ENCODE assay signal across 14 cellular contexts in genomic region chr4:67576538-67576937, GRCh38. TPM values are rescaled to one million over a fixed set of nuclear protein-coding genes. Genes with fewer than 3 reads are reported as not detected.
DNase-seq lines count a peak whose midpoint lies in the region; ATAC-seq lines count a peak whose summit lies in the region.
"Had no signal": no experiment of that assay in that cellular context is flagged by ENCODE, and none has a peak within 500 bp of the region (broad histone marks: within the 10 kb centered on the region; RNA-seq: fewer than 3 reads in every experiment).

No MANE protein-coding gene starts in this region.

- no peak for DNase-seq in activated naive CD8-positive, alpha-beta T cell treated with anti-CD3 and anti-CD28 coated beads, Interleukin-2, amount 50 U/mL, for 24 hours
- no peak for DNase-seq in cardiac septum (ENCODE audit: low spot score)
- no peak for DNase-seq in NCI-H187 (lab: John Stamatoyannopoulos, UW)
- DNase-seq in left colon, result no peak
- no peak for DNase-seq in activated CD4-positive, alpha-beta memory T cell treated with anti-CD3 and anti-CD28 coated beads, Interleukin-2, amount 10 ng/mL, durations not matched to agents 7 days and 5 days
- DNase-seq: ACHN; activated T-cell treated with anti-CD3 and anti-CD28 coated beads, Interleukin-2, amount 50 U/mL, for 48 hours; foreskin keratinocyte; left lung; NCI-H2029 treated with DMSO at 0.1 percent for 48 hours had no signal

- H3K36me3 Mint-ChIP-seq in activated naive CD8-positive, alpha-beta T cell, result no peaks in the 10 kb centered on the region
- peaks cover 5% of the 10 kb centered on the region for H3K36me3 Mint-ChIP-seq in activated naive CD8-positive, alpha-beta T cell treated with anti-CD3 and anti-CD28 coated beads, Interleukin-2, amount 50 U/mL, for 24 hours (ENCODE audit: low read depth)
- peaks cover 51% of the 10 kb centered on the region for H3K36me3 Mint-ChIP-seq in activated CD4-positive, alpha-beta memory T cell treated with anti-CD3 and anti-CD28 coated beads, Interleukin-2, amount 10 ng/mL, durations not matched to agents 7 days and 5 days (ENCODE audit: low read depth)

- CTCF ChIA-PET in activated CD4-positive, alpha-beta memory T cell treated with anti-CD3 and anti-CD28 coated beads, Interleukin-2, amount 10 ng/mL, durations not matched to agents 7 days and 5 days (lab: Charles Lee), result interaction anchor here (1.3 kb wide), 1 partner anchor 124 kb away, joined by 4 read pairs; the partner anchor contains the start of gene UBA6

- no peaks in the 10 kb centered on the region for H3K9me3 Mint-ChIP-seq in activated naive CD8-positive, alpha-beta T cell (ENCODE audit: low read depth)
- peaks cover 8% of the 10 kb centered on the region for H3K9me3 Mint-ChIP-seq in activated naive CD8-positive, alpha-beta T cell treated with anti-CD3 and anti-CD28 coated beads, Interleukin-2, amount 50 U/mL, for 24 hours
- no peaks in the 10 kb centered on the region for H3K9me3 Mint-ChIP-seq in activated CD4-positive, alpha-beta memory T cell treated with anti-CD3 and anti-CD28 coated beads, Interleukin-2, amount 10 ng/mL, durations not matched to agents 7 days and 5 days

- POLR2A ChIA-PET in activated CD4-positive, alpha-beta memory T cell treated with anti-CD3 and anti-CD28 coated beads, Interleukin-2, amount 10 ng/mL, durations not matched to agents 7 days and 5 days (lab: Charles Lee), result no interaction called here

- peaks cover 51% of the 10 kb centered on the region for H3K4me1 Mint-ChIP-seq in activated naive CD8-positive, alpha-beta T cell (ENCODE audit: low read depth)
- peaks cover 49% of the 10 kb centered on the region for H3K4me1 Mint-ChIP-seq in activated naive CD8-positive, alpha-beta T cell treated with anti-CD3 and anti-CD28 coated beads, Interleukin-2, amount 50 U/mL, for 24 hours
- peaks cover 35% of the 10 kb centered on the region for H3K4me1 Mint-ChIP-seq in activated CD4-positive, alpha-beta memory T cell treated with anti-CD3 and anti-CD28 coated beads, Interleukin-2, amount 10 ng/mL, durations not matched to agents 7 days and 5 days

- no peak for ATAC-seq in activated naive CD8-positive, alpha-beta T cell treated with anti-CD3 and anti-CD28 coated beads, Interleukin-2, amount 50 U/mL, for 24 hours
- ATAC-seq in HG02588 (IDR thresholded peaks at IDR 0.05; ENCODE audit: unreplicated experiment) (peak; percentile 36), HG03521 (IDR thresholded peaks at IDR 0.05; ENCODE audit: unreplicated experiment) (peak; percentile 31), left colon (no peak)
- ATAC-seq: foreskin keratinocyte, left lung had no signal

- H3K27me3 Mint-ChIP-seq in activated naive CD8-positive, alpha-beta T cell, result no peaks in the 10 kb centered on the region
- no peaks in the 10 kb centered on the region for H3K27me3 Mint-ChIP-seq in activated naive CD8-positive, alpha-beta T cell treated with anti-CD3 and anti-CD28 coated beads, Interleukin-2, amount 50 U/mL, for 24 hours
- no peaks in the 10 kb centered on the region for H3K27me3 Mint-ChIP-seq in activated CD4-positive, alpha-beta memory T cell treated with anti-CD3 and anti-CD28 coated beads, Interleukin-2, amount 10 ng/mL, durations not matched to agents 7 days and 5 days

- intact Hi-C loops in cardiac septum (cut with DNase I), result no loop called here
- intact Hi-C loops in left colon (cut with DNase I, micrococcal nuclease), result no loop called here

- no peak overlapping the region for H3K4me3 Mint-ChIP-seq in activated naive CD8-positive, alpha-beta T cell
- H3K4me3 Mint-ChIP-seq in activated naive CD8-positive, alpha-beta T cell treated with anti-CD3 and anti-CD28 coated beads, Interleukin-2, amount 50 U/mL, for 24 hours, result no peak overlapping the region
- H3K4me3 Mint-ChIP-seq in activated CD4-positive, alpha-beta memory T cell treated with anti-CD3 and anti-CD28 coated beads, Interleukin-2, amount 10 ng/mL, durations not matched to agents 7 days and 5 days, result no peak overlapping the region

- peak overlapping the region; percentile 16 for H3K27ac Mint-ChIP-seq in activated naive CD8-positive, alpha-beta T cell
- H3K27ac Mint-ChIP-seq in activated naive CD8-positive, alpha-beta T cell treated with anti-CD3 and anti-CD28 coated beads, Interleukin-2, amount 50 U/mL, for 24 hours, result no peak overlapping the region
- H3K27ac Mint-ChIP-seq in activated CD4-positive, alpha-beta memory T cell treated with anti-CD3 and anti-CD28 coated beads, Interleukin-2, amount 10 ng/mL, durations not matched to agents 7 days and 5 days, result no peak overlapping the region

RNA-seq across cellular contexts. Expression of gene STAP1, which starts 18.0 kb away (rescaled TPM):
- total RNA-seq in cardiac septum (not detected), left colon (under 1 TPM; 0.24 to 0.84 TPM)
- 10 to 100 TPM; 29.5 to 30.9 TPM for total RNA-seq in activated CD4-positive, alpha-beta memory T cell treated with anti-CD3 and anti-CD28 coated beads, Interleukin-2, amount 10 ng/mL, durations not matched to agents 7 days and 5 days
- total RNA-seq: foreskin keratinocyte, G401 had no signal

RNA-seq across cellular contexts. Expression of gene CENPC, which starts 31.2 kb away (rescaled TPM):
- total RNA-seq in cardiac septum (9.3 TPM), left colon (10 to 100 TPM; 14.7 to 16.7 TPM)
- total RNA-seq in activated CD4-positive, alpha-beta memory T cell treated with anti-CD3 and anti-CD28 coated beads, Interleukin-2, amount 10 ng/mL, durations not matched to agents 7 days and 5 days, result 10 to 100 TPM; 36.4 to 36.7 TPM

Comparison
In these comparisons a context has a peak if more than half of its experiments do, and no peak if none do; other contexts are left out.
1. ATAC-seq: peak in HG02588 (single experiment) and HG03521 (single experiment); none in activated naive CD8-positive, alpha-beta T cell treated with anti-CD3 and anti-CD28 coated beads, Interleukin-2, amount 50 U/mL, for 24 hours (single experiment) and left colon (single experiment).
2. RNA of gene STAP1, which starts 18.0 kb away (total RNA-seq): 29.5 to 30.9 TPM in activated CD4-positive, alpha-beta memory T cell treated with anti-CD3 and anti-CD28 coated beads, Interleukin-2, amount 10 ng/mL, durations not matched to agents 7 days and 5 days; 0.24 to 0.84 TPM in left colon and not detected in cardiac septum (single experiment); every median in the first group is over 10 times any median in the second.